8 cellular contexts compared by ENCODE assay signal in genomic region chr21:17513214-17514123, GRCh38. TPM values are rescaled to one million over a fixed set of nuclear protein-coding genes. Genes with fewer than 3 reads are reported as not detected.
DNase-seq lines count a peak whose midpoint lies in the region; ATAC-seq and TF ChIP-seq lines count a peak whose summit lies in the region.

No MANE protein-coding gene starts in this region.

- peak overlapping the region; percentile 55 for H3K9ac ChIP-seq in KMS-11

- H3K27ac ChIP-seq in KMS-11: 0 out of 2 replicates have a peak overlapping the region, but pooled peaks have one; percentile 14
- peak overlapping the region; percentile 4 for H3K27ac ChIP-seq in effector memory CD4-positive, alpha-beta T cell (ENCODE audit: insufficient read depth, low read length, poor library complexity, severe bottlenecking)

- no peaks in the 10 kb centered on the region for H3K9me3 Mint-ChIP-seq in Calu3 (ENCODE audit: low read depth, unreplicated experiment)
- H3K9me3 Mint-ChIP-seq in activated CD4-positive, alpha-beta T cell treated with anti-CD3 and anti-CD28 coated beads, Interleukin-2, amount 10 ng/mL, durations not matched to agents 24 days and 14 days: no peaks in the 10 kb centered on the region
- H3K9me3 Mint-ChIP-seq in stimulated activated naive CD8-positive, alpha-beta T cell treated with anti-CD3 and anti-CD28 coated beads, Interleukin-15, Interleukin-2, amounts not matched to agents 100 ng/mL and 50 ng/mL, for 24 hours: no peaks in the 10 kb centered on the region

- peak overlapping the region; percentile 79 for H3K27ac Mint-ChIP-seq in Calu3 (ENCODE audit: unreplicated experiment)
- H3K27ac Mint-ChIP-seq in activated CD4-positive, alpha-beta T cell treated with anti-CD3 and anti-CD28 coated beads, Interleukin-2, amount 10 ng/mL, durations not matched to agents 24 days and 14 days: peak overlapping the region; percentile 70
- no peak overlapping the region for H3K27ac Mint-ChIP-seq in stimulated activated naive CD8-positive, alpha-beta T cell treated with anti-CD3 and anti-CD28 coated beads, Interleukin-15, Interleukin-2, amounts not matched to agents 100 ng/mL and 50 ng/mL, for 24 hours

- no peaks in the 10 kb centered on the region for H4K20me1 ChIP-seq in KMS-11 (ENCODE audit: insufficient read depth)

- H3K9me3 ChIP-seq in effector memory CD4-positive, alpha-beta T cell (ENCODE audit: control insufficient read depth, low read length): no peaks in the 10 kb centered on the region

- no peaks in the 10 kb centered on the region; the same call in 1 of the 2 replicates for H3K79me2 ChIP-seq in KMS-11 (ENCODE audit: insufficient read depth, low read depth)

- intact Hi-C loops in Calu3 (cut with micrococcal nuclease; ENCODE audit: unreplicated experiment): loop anchor here (2.0 to 5.0 kb wide), 3 partner anchors 13 to 127 kb away; no protein-coding TSS in a partner anchor
- intact Hi-C loops in activated CD4-positive, alpha-beta T cell treated with anti-CD3 and anti-CD28 coated beads, Interleukin-2, amount 10 ng/mL, durations not matched to agents 24 days and 14 days (cut with micrococcal nuclease): loop anchor here (2.0 to 10.0 kb wide), 5 partner anchors 25 to 271 kb away; no protein-coding TSS in a partner anchor

- no peaks in the 10 kb centered on the region for H3K27me3 ChIP-seq in KMS-11 (ENCODE audit: insufficient read depth, low read depth)
- no peaks in the 10 kb centered on the region for H3K27me3 ChIP-seq in effector memory CD4-positive, alpha-beta T cell (replicated peaks; ENCODE audit: control insufficient read depth, insufficient read depth, low read length, poor library complexity, severe bottlenecking)

- H3K4me2 ChIP-seq in KMS-11: peak overlapping the region; percentile 76

- peaks cover 33% of the 10 kb centered on the region for H3K36me3 Mint-ChIP-seq in Calu3 (ENCODE audit: insufficient read depth, unreplicated experiment)
- no peaks in the 10 kb centered on the region for H3K36me3 Mint-ChIP-seq in activated CD4-positive, alpha-beta T cell treated with anti-CD3 and anti-CD28 coated beads, Interleukin-2, amount 10 ng/mL, durations not matched to agents 24 days and 14 days (ENCODE audit: low read depth)
- H3K36me3 Mint-ChIP-seq in stimulated activated naive CD8-positive, alpha-beta T cell treated with anti-CD3 and anti-CD28 coated beads, Interleukin-15, Interleukin-2, amounts not matched to agents 100 ng/mL and 50 ng/mL, for 24 hours (ENCODE audit: low read depth): no peaks in the 10 kb centered on the region

- H3K4me1 ChIP-seq in KMS-11 (ENCODE audit: low read depth, poor library complexity, severe bottlenecking): peaks cover 9% of the 10 kb centered on the region
- H3K4me1 ChIP-seq in effector memory CD4-positive, alpha-beta T cell (ENCODE audit: control insufficient read depth, insufficient read depth, low read length, poor library complexity, severe bottlenecking): peaks cover 7% of the 10 kb centered on the region

- no peaks in the 10 kb centered on the region for H3K27me3 Mint-ChIP-seq in Calu3 (ENCODE audit: unreplicated experiment)
- H3K27me3 Mint-ChIP-seq in activated CD4-positive, alpha-beta T cell treated with anti-CD3 and anti-CD28 coated beads, Interleukin-2, amount 10 ng/mL, durations not matched to agents 24 days and 14 days: peaks cover 58% of the 10 kb centered on the region
- peaks cover 43% of the 10 kb centered on the region for H3K27me3 Mint-ChIP-seq in stimulated activated naive CD8-positive, alpha-beta T cell treated with anti-CD3 and anti-CD28 coated beads, Interleukin-15, Interleukin-2, amounts not matched to agents 100 ng/mL and 50 ng/mL, for 24 hours

- H3K36me3 ChIP-seq in KMS-11 (ENCODE audit: insufficient read depth): no peaks in the 10 kb centered on the region
- no peaks in the 10 kb centered on the region for H3K36me3 ChIP-seq in effector memory CD4-positive, alpha-beta T cell (ENCODE audit: control insufficient read depth, insufficient read depth, low read length)

- CTCF ChIA-PET in Calu3 (lab: Charles Lee): interaction anchor here (0.8 kb wide), 1 partner anchor 126 kb away, joined by 3 read pairs; no protein-coding TSS in a partner anchor

- peak overlapping the region; percentile 88 for H3K4me3 Mint-ChIP-seq in Calu3 (ENCODE audit: low read depth, unreplicated experiment)
- peak overlapping the region; percentile 87 for H3K4me3 Mint-ChIP-seq in activated CD4-positive, alpha-beta T cell treated with anti-CD3 and anti-CD28 coated beads, Interleukin-2, amount 10 ng/mL, durations not matched to agents 24 days and 14 days
- peak overlapping the region; percentile 84 for H3K4me3 Mint-ChIP-seq in stimulated activated naive CD8-positive, alpha-beta T cell treated with anti-CD3 and anti-CD28 coated beads, Interleukin-15, Interleukin-2, amounts not matched to agents 100 ng/mL and 50 ng/mL, for 24 hours

- no peak overlapping the region for H3K4me3 ChIP-seq in KMS-11 (IDR thresholded peaks at IDR 0.05; ENCODE audit: insufficient read depth, low read depth, low read length)
- peak overlapping the region; percentile 81 for H3K4me3 ChIP-seq in effector memory CD4-positive, alpha-beta T cell (ENCODE audit: insufficient read depth, low read depth, low read length, poor library complexity, severe bottlenecking)

- no peak for TF ChIP-seq CTCF in Calu3 (IDR thresholded peaks at IDR 0.05; ENCODE audit: unreplicated experiment)
- no peak for TF ChIP-seq CTCF in KMS-11 (conservative IDR thresholded peaks at IDR 0.05; ENCODE audit: low read depth, low read length)

- peaks cover 19% of the 10 kb centered on the region for H3K4me1 Mint-ChIP-seq in Calu3 (ENCODE audit: low read depth, unreplicated experiment)
- H3K4me1 Mint-ChIP-seq in activated CD4-positive, alpha-beta T cell treated with anti-CD3 and anti-CD28 coated beads, Interleukin-2, amount 10 ng/mL, durations not matched to agents 24 days and 14 days: peaks cover 15% of the 10 kb centered on the region
- H3K4me1 Mint-ChIP-seq in stimulated activated naive CD8-positive, alpha-beta T cell treated with anti-CD3 and anti-CD28 coated beads, Interleukin-15, Interleukin-2, amounts not matched to agents 100 ng/mL and 50 ng/mL, for 24 hours (ENCODE audit: low read depth): peaks cover 21% of the 10 kb centered on the region

- DNase-seq in Calu3: peak; percentile 32
- peak; percentile 75 for DNase-seq in activated CD4-positive, alpha-beta T cell treated with anti-CD3 and anti-CD28 coated beads, Interleukin-2, amount 10 ng/mL, durations not matched to agents 24 days and 14 days
- peak in 1 of 3 donors; percentile 1 for DNase-seq in effector memory CD4-positive, alpha-beta T cell
- DNase-seq in medulla oblongata (ENCODE audit: extremely low spot score): peak; percentile 71
- DNase-seq in MV-4-11 (lab: John Stamatoyannopoulos, UW): no peak

- BruUV-seq in Calu3 (replicated peaks; lab: Mats Ljungman, UMichigan): no TSS peak

- H2AFZ ChIP-seq in KMS-11 (ENCODE audit: low read depth): peak overlapping the region; percentile 90

- peak; percentile 33 for ATAC-seq in GM21529 (IDR thresholded peaks at IDR 0.05; ENCODE audit: unreplicated experiment)

RNA-seq across cellular contexts. Expression of gene CXADR, which starts 0.6 kb away (rescaled TPM):
- 51.7 and 55.1 TPM in 2 replicates for total RNA-seq in Calu3 (2022)
- total RNA-seq in activated CD4-positive, alpha-beta T cell treated with anti-CD3 and anti-CD28 coated beads, Interleukin-2, amount 10 ng/mL, durations not matched to agents 24 days and 14 days: 0.16 and 0.33 TPM in 2 replicates

Comparison
In these comparisons a context has a peak if more than half of its experiments do, and no peak if none do; other contexts are left out.
1. RNA of gene CXADR, which starts 0.6 kb away (total RNA-seq): 51.7 to 55.1 TPM in Calu3; 0.16 to 0.33 TPM in activated CD4-positive, alpha-beta T cell treated with anti-CD3 and anti-CD28 coated beads, Interleukin-2, amount 10 ng/mL, durations not matched to agents 24 days and 14 days; every median in the first group is over 10 times any median in the second.
2. Peak in every context shown above with its lines, with median percentiles within 50 percentile points of each other: H3K4me3 Mint-ChIP-seq.